18 cellular contexts compared by ENCODE assay signal in genomic region chr7:63067897-63068585, GRCh38.
DNase-seq lines count a peak whose midpoint lies in the region; ATAC-seq and TF ChIP-seq lines count a peak whose summit lies in the region.
"Had no signal": no experiment of that assay in that cellular context is flagged by ENCODE, and none has a peak within 500 bp of the region (broad histone marks: within the 10 kb centered on the region; RNA-seq: fewer than 3 reads in every experiment).

No MANE protein-coding gene starts in this region.

- no peak for TF ChIP-seq CTCF in esophagus muscularis mucosa (IDR thresholded peaks at IDR 0.05)
- no peak for TF ChIP-seq CTCF in testis (IDR thresholded peaks at IDR 0.05)
- TF ChIP-seq CTCF in mucosa of descending colon (IDR thresholded peaks at IDR 0.05) = no peak
- no peak for TF ChIP-seq CTCF in foreskin fibroblast (IDR thresholded peaks at IDR 0.05; ENCODE audit: low read depth, low read length)

- H3K36me3 ChIP-seq in esophagus muscularis mucosa = no peaks in the 10 kb centered on the region
- H3K36me3 ChIP-seq in testis (ENCODE audit: low read depth, missing control alignments) = no peaks in the 10 kb centered on the region
- no peaks in the 10 kb centered on the region for H3K36me3 ChIP-seq in HAP-1 (replicated peaks)
- no peaks in the 10 kb centered on the region for H3K36me3 ChIP-seq in mucosa of descending colon (ENCODE audit: low read depth)
- H3K36me3 ChIP-seq: BLaER1 treated with 17β-estradiol and CSF1 and Interleukin-3, amounts not matched to agents 10 nM and 100 nM had no signal

- no peaks in the 10 kb centered on the region for H3K27me3 ChIP-seq in esophagus muscularis mucosa
- no peaks in the 10 kb centered on the region for H3K27me3 ChIP-seq in testis
- no peaks in the 10 kb centered on the region for H3K27me3 ChIP-seq in HAP-1 (ENCODE audit: low read depth)
- H3K27me3 ChIP-seq: BLaER1 treated with 17β-estradiol and CSF1 and Interleukin-3, amounts not matched to agents 10 nM and 100 nM; body of pancreas had no signal

- no peak for ATAC-seq in mucosa of descending colon
- ATAC-seq: body of pancreas; naive thymus-derived CD8-positive, alpha-beta T cell had no signal

- TF ChIP-seq EP300 in esophagus muscularis mucosa (IDR thresholded peaks at IDR 0.05) = no peak

- intact Hi-C loops in esophagus muscularis mucosa (cut with DNase I) = no loop called here
- intact Hi-C loops in testis (cut with DNase I; ENCODE audit: low total_unique reads) = no loop called here
- intact Hi-C loops in mucosa of descending colon (cut with DNase I, micrococcal nuclease) = no loop called here

- TF ChIP-seq POLR2A in esophagus muscularis mucosa (IDR thresholded peaks at IDR 0.05; ENCODE audit: low read depth) (no peak), testis (IDR thresholded peaks at IDR 0.05) (no peak)

- H3K4me3 ChIP-seq in esophagus muscularis mucosa (no peak overlapping the region), testis (peak overlapping the region; percentile 43 to 53), HAP-1 (no peak overlapping the region), mucosa of descending colon (no peak overlapping the region), foreskin fibroblast (ENCODE audit: low read depth in 1 of 2, low read length in 2 of 2) (no peak overlapping the region)
- H3K4me3 ChIP-seq: BLaER1 treated with 17β-estradiol and CSF1 and Interleukin-3, amounts not matched to agents 10 nM and 100 nM; body of pancreas had no signal

- H3K27ac ChIP-seq in esophagus muscularis mucosa (replicated peaks in 1 of 4) (no peak overlapping the region), testis (no peak overlapping the region)
- H3K27ac ChIP-seq: BLaER1 treated with 17β-estradiol and CSF1 and Interleukin-3, amounts not matched to agents 10 nM and 100 nM; body of pancreas had no signal

- DNase-seq in NCI-H146 (lab: John Stamatoyannopoulos, UW) (peak; percentile 15), NCI-H146 treated with DMSO at 0.1 percent for 48 hours (lab: John Stamatoyannopoulos, UW; ENCODE audit: unreplicated experiment) (no peak), NCI-H526 treated with DMSO at 0.1 percent for 48 hours (lab: John Stamatoyannopoulos, UW) (peak; percentile 20), esophagus muscularis mucosa (ENCODE audit: extremely low spot score) (peak; percentile 86), testis (peak; percentile 94), HAP-1 (ENCODE audit: low spot score in 2 of 2) (no peak), mucosa of descending colon (no peak), foreskin fibroblast (no peak)
- DNase-seq: activated T-cell treated with anti-CD3 and anti-CD28 coated beads for 4 hours; cortex of kidney; GOT3; IMR-90; mammary epithelial cell; MV-4-11; naive thymus-derived CD8-positive, alpha-beta T cell; stimulated activated naive CD4-positive, alpha-beta T cell treated with Interleukin-2 at 50 U/mL for 16 hours had no signal

- WGBS in esophagus muscularis mucosa = 30% methylated on average over 39 of the region's 42 CpGs
- WGBS in testis, 2 donors = 22 to 24% methylated on average over 35 to 42 of the region's 42 CpGs

- H3K4me1 ChIP-seq in esophagus muscularis mucosa = no peaks in the 10 kb centered on the region
- H3K4me1 ChIP-seq in testis = no peaks in the 10 kb centered on the region
- no peaks in the 10 kb centered on the region for H3K4me1 ChIP-seq in HAP-1
- H3K4me1 ChIP-seq in mucosa of descending colon (ENCODE audit: low read depth) = no peaks in the 10 kb centered on the region
- H3K4me1 ChIP-seq: BLaER1 treated with 17β-estradiol and CSF1 and Interleukin-3, amounts not matched to agents 10 nM and 100 nM; body of pancreas had no signal

- in situ Hi-C loops in HAP-1 (cut with MboI; ENCODE audit: low sequenced_read_pairs) = no loop called here

- H3K9me3 ChIP-seq in esophagus muscularis mucosa (peaks cover 0 to 26% (median 6%) of the 10 kb centered on the region in 4 donors), testis (no peaks in the 10 kb centered on the region), HAP-1 (no peaks in the 10 kb centered on the region), mucosa of descending colon (peaks cover 63% of the 10 kb centered on the region)
- H3K9me3 ChIP-seq: body of pancreas had no signal

Comparison
In these comparisons a context has a peak if more than half of its experiments do, and no peak if none do; other contexts are left out.
1. DNase-seq: peak in NCI-H146 (single experiment), NCI-H526 treated with DMSO at 0.1 percent for 48 hours (single experiment), esophagus muscularis mucosa (single experiment) and testis (single experiment); none in NCI-H146 treated with DMSO at 0.1 percent for 48 hours (single experiment), HAP-1 (0 of 2), mucosa of descending colon (0 of 3) and foreskin fibroblast (0 of 2).
2. H3K4me3 ChIP-seq: peak in testis (2 of 2); none in esophagus muscularis mucosa (0 of 4), HAP-1 (single experiment), mucosa of descending colon (single experiment) and foreskin fibroblast (0 of 2).